8 cellular contexts compared by ENCODE assay signal in genomic region chr15:68053701-68053996, GRCh38. TPM values are rescaled to one million over a fixed set of nuclear protein-coding genes. Genes with fewer than 3 reads are reported as not detected.
DNase-seq lines count a peak whose midpoint lies in the region; ATAC-seq, FAIRE-seq and TF ChIP-seq lines count a peak whose summit lies in the region.

No MANE protein-coding gene starts in this region.

- TF ChIP-seq EP300 in gastroesophageal sphincter (IDR thresholded peaks at IDR 0.05) = no peak

- no peak for DNase-seq in GM23338 (ENCODE audit: low spot score)
- DNase-seq in urothelium cell line (ENCODE audit: low spot score) = no peak
- DNase-seq in NCI-H510A (lab: John Stamatoyannopoulos, UW) = no peak

- H3K27me3 Mint-ChIP-seq in GM23338 (ENCODE audit: insufficient read depth, low read depth, poor library complexity) = peaks cover 11% of the 10 kb centered on the region

- H3K4me1 Mint-ChIP-seq in GM23338 = peaks cover 46% of the 10 kb centered on the region

- ATAC-seq in GM23338 = no peak
- no peak for ATAC-seq in gastroesophageal sphincter
- ATAC-seq in GM21390 (IDR thresholded peaks at IDR 0.05; ENCODE audit: unreplicated experiment) = no peak
- no peak for ATAC-seq in HG03039 (IDR thresholded peaks at IDR 0.05; ENCODE audit: unreplicated experiment)

- no peaks in the 10 kb centered on the region for H3K36me3 Mint-ChIP-seq in GM23338 (ENCODE audit: low read depth)

- TF ChIP-seq POLR2A in gastroesophageal sphincter (IDR thresholded peaks at IDR 0.05) = no peak

- 17 to 41% methylated on average over 2 of the region's 7 CpGs for WGBS in gastroesophageal sphincter (ENCODE audit: low coverage in 1 of 2), 2 donors

- peaks cover 20% of the 10 kb centered on the region for H4K20me1 ChIP-seq in GM23338 (replicated peaks; ENCODE audit: insufficient read depth)
- H4K20me1 ChIP-seq in SU-DHL-6 (ENCODE audit: low read depth, low read length) = peaks cover 30% of the 10 kb centered on the region

- H3K9me3 ChIP-seq in SU-DHL-6 (ENCODE audit: insufficient read depth, low read length) = no peaks in the 10 kb centered on the region
- no peaks in the 10 kb centered on the region for H3K9me3 ChIP-seq in gastroesophageal sphincter
- no peaks in the 10 kb centered on the region for H3K9me3 ChIP-seq in skeletal muscle tissue (ENCODE audit: control insufficient read depth in 3 of 3, low read length in 3 of 3)

- no peaks in the 10 kb centered on the region for H3K9me3 Mint-ChIP-seq in GM23338

- H3F3A ChIP-seq in GM23338 (replicated peaks; ENCODE audit: low read depth) (no peaks in the 10 kb centered on the region), SU-DHL-6 (ENCODE audit: insufficient read depth) (peaks cover 11% of the 10 kb centered on the region; the same call in 1 of the 2 replicates)

- peaks cover 45% of the 10 kb centered on the region for H3K4me1 ChIP-seq in GM23338 (ENCODE audit: insufficient read depth)
- peaks cover 3 to 40% (median 4%) of the 10 kb centered on the region in 3 donors for H3K4me1 ChIP-seq in gastroesophageal sphincter
- peaks cover 11 to 17% (median 13%) of the 10 kb centered on the region in 3 donors for H3K4me1 ChIP-seq in skeletal muscle tissue (ENCODE audit: control insufficient read depth in 3 of 3, insufficient read depth in 3 of 3, low read length in 3 of 3)

- H2AFZ ChIP-seq in GM23338 (peak overlapping the region; percentile 93; the same call in 1 of the 2 replicates), SU-DHL-6 (ENCODE audit: low read depth, low read length, severe bottlenecking) (peak overlapping the region; percentile 87)

- 0 out of 2 replicates have a peak, but pooled peaks cover 7% of the 10 kb centered on the region for H3K27me3 ChIP-seq in GM23338 (ENCODE audit: insufficient read depth)
- no peaks in the 10 kb centered on the region for H3K27me3 ChIP-seq in SU-DHL-6 (ENCODE audit: low read length)
- H3K27me3 ChIP-seq in gastroesophageal sphincter = no peaks in the 10 kb centered on the region
- H3K27me3 ChIP-seq in skeletal muscle tissue (ENCODE audit: control insufficient read depth in 3 of 3, insufficient read depth in 3 of 3, low read length in 3 of 3) = no peaks in the 10 kb centered on the region

- peak overlapping the region; percentile 83 for H3K4me2 ChIP-seq in GM23338
- H3K4me2 ChIP-seq in SU-DHL-6 (ENCODE audit: low read depth, low read length, poor library complexity, severe bottlenecking) = peak overlapping the region; percentile 43

- H3K27ac ChIP-seq in GM23338 (ENCODE audit: low read depth) (no peak overlapping the region), SU-DHL-6 (ENCODE audit: low read depth, low read length) (peak overlapping the region; percentile 52), gastroesophageal sphincter (peak overlapping the region in 2 of 4 donors; percentile 94 to 96), skeletal muscle tissue (ENCODE audit: low read depth, low read length) (no peak overlapping the region)

- no peaks in the 10 kb centered on the region for H3K9me2 ChIP-seq in GM23338 (ENCODE audit: insufficient read depth)
- no peaks in the 10 kb centered on the region for H3K9me2 ChIP-seq in SU-DHL-6 (replicated peaks; ENCODE audit: insufficient read depth, low read length)

- no peak for FAIRE-seq in urothelium cell line (lab: Jason Lieb, UNC)

- peak overlapping the region; percentile 91 for H3K4me3 Mint-ChIP-seq in GM23338

- H3K36me3 ChIP-seq in GM23338 (ENCODE audit: insufficient read depth) (no peaks in the 10 kb centered on the region), SU-DHL-6 (ENCODE audit: low read length) (no peaks in the 10 kb centered on the region), gastroesophageal sphincter (no peaks in the 10 kb centered on the region), skeletal muscle tissue (ENCODE audit: control insufficient read depth in 3 of 3, insufficient read depth in 3 of 3, low read length in 3 of 3) (no peaks in the 10 kb centered on the region)

- H3K4me3 ChIP-seq in GM23338 (peak overlapping the region; percentile 89), SU-DHL-6 (ENCODE audit: insufficient read depth, low read length, poor library complexity, severe bottlenecking) (peak overlapping the region; percentile 29), gastroesophageal sphincter (peak overlapping the region; percentile 94 to 100), skeletal muscle tissue (ENCODE audit: low read length in 3 of 3) (peak overlapping the region; percentile 76 to 81 (median 77))

- peaks cover 38% of the 10 kb centered on the region for H3K79me2 ChIP-seq in GM23338 (replicated peaks; ENCODE audit: insufficient read depth)
- H3K79me2 ChIP-seq in SU-DHL-6 (ENCODE audit: insufficient read depth, low read length) = peaks cover 44% of the 10 kb centered on the region

- H3K27ac Mint-ChIP-seq in GM23338 = peak overlapping the region; percentile 59; the same call in 1 of the 2 replicates

- TF ChIP-seq CTCF in GM23338 (conservative IDR thresholded peaks at IDR 0.05; ENCODE audit: low read depth in 2 of 2) = no peak
- TF ChIP-seq CTCF in SU-DHL-6 (IDR thresholded peaks at IDR 0.05; ENCODE audit: insufficient read depth, low read length, poor library complexity, severe bottlenecking) = no peak
- TF ChIP-seq CTCF in gastroesophageal sphincter (IDR thresholded peaks at IDR 0.05) = no peak

- H3K9ac ChIP-seq in SU-DHL-6 (ENCODE audit: low read length) (peak overlapping the region; percentile 90), skeletal muscle tissue (ENCODE audit: low read depth in 1 of 3, low read length in 3 of 3) (peak overlapping the region; percentile 40 to 63 (median 58))

TF ChIP-seq in GM23338, 12 proteins besides CTCF, POLR2A, EP300 and RAD21:
- TF ChIP-seq ZNF114 (CRISPR knock-in tag; IDR thresholded peaks at IDR 0.05) (no peak), ETS1 (IDR thresholded peaks at IDR 0.05) (no peak), ZNF331 (CRISPR knock-in tag; IDR thresholded peaks at IDR 0.05; ENCODE audit: low read depth) (no peak)
TF ChIP-seq in GM23338: peak in this region for 0.

RNA-seq across cellular contexts. Expression of gene PIAS1, which starts 0.5 kb away (rescaled TPM):
- total RNA-seq in GM23338 (2014; rRNA removed; shearing (Covaris generic)) = 20.0 and 32.1 TPM in 2 replicates
- 23.3 and 30.7 TPM in 2 replicates for polyA plus RNA-seq in GM23338 (2016; fragmentation: Nextera tagmentation; extraction: Ambion mirVana)
- 100 to 1,000 TPM in 1 of 4 donors, 10 to 100 TPM in 3; 26.6 to 101 (median 48.9) TPM for total RNA-seq in gastroesophageal sphincter
- total RNA-seq in skeletal muscle tissue = 15.7 TPM

Comparison
In these comparisons a context has a peak if more than half of its experiments do, and no peak if none do; other contexts are left out.
1. H3K4me3 ChIP-seq: peak in every context shown above with its lines; median percentile 97 in gastroesophageal sphincter; 89 in GM23338; 77 in skeletal muscle tissue; 29 in SU-DHL-6.